In the genomic region with DNA sequence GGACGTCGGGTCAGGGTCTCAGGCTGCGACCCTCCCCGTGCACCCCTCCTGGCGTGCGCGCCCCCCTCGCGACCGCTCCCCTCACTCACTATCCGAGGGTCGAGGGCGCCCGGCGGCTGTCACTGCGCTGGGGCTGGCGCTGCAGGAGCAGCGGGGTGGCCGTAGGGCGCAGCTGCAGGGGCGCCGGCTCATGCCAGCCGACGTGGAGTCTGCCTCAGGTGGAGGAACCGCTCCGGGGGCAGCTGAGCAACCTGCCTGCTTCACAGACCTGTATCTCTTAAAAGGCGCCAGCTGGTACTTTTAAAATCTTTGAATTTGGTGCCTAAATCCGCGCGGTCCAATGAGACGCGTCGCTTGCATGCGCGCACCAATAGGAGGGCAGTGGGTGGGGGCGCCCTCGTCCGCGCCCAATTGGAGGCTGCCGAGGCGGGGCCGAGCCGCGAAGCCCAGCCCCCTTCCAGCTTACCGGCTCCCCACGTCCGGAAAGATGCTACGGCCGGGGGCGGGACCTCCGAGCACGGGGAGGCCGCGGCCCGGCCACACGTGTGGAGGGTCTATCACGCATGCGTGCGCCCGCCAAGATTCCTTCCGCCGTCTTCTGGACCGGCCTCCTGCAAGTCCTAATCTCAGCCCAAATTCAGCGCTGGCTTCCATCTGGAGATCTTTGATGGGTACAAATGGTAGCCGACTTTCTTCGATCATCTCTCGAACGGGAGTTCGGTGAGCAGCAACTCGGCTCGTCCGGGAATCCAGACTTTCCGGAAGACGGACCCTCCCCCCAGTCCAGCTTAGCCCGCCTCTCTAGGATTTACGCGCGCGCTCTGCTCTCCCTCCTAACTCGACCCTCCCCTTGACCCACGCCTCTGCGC, we compare ENCODE assay signal across 8 cellular contexts. TPM values are rescaled to one million over a fixed set of nuclear protein-coding genes. Genes with fewer than 3 reads are reported as not detected.
A peak's percentile ranks its signal among the peaks of the same experiment; 100 is the strongest.
DNase-seq lines count a peak whose midpoint lies in the region; ATAC-seq and TF ChIP-seq lines count a peak whose summit lies in the region.

A gene with protein sequence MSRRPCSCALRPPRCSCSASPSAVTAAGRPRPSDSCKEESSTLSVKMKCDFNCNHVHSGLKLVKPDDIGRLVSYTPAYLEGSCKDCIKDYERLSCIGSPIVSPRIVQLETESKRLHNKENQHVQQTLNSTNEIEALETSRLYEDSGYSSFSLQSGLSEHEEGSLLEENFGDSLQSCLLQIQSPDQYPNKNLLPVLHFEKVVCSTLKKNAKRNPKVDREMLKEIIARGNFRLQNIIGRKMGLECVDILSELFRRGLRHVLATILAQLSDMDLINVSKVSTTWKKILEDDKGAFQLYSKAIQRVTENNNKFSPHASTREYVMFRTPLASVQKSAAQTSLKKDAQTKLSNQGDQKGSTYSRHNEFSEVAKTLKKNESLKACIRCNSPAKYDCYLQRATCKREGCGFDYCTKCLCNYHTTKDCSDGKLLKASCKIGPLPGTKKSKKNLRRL (minus strand): TSS at position 274 of the 869 bp plus-strand sequence. CDS start 82 bp downstream, at position 192.

- peak within 1 kb of the TSS; percentile 90 for H3K4me2 ChIP-seq in Karpas-422 (ENCODE audit: low read depth, low read length, poor library complexity, severe bottlenecking)

- intact Hi-C loops in esophagus squamous epithelium (cut with DNase I), result no loop called here

- peaks cover 29% of the 10 kb centered on the region for H4K20me1 ChIP-seq in Karpas-422 (ENCODE audit: insufficient read depth, low read depth, low read length)

- peak within 1 kb of the TSS; percentile 93 for H3K9ac ChIP-seq in Karpas-422 (ENCODE audit: low read length)

- peak within 1 kb of the TSS; percentile 3; the same call in 1 of the 2 replicates for H2AFZ ChIP-seq in Karpas-422 (ENCODE audit: low read length)

- peak in 1 of 4 donors; percentile 27 for TF ChIP-seq POLR2A in esophagus squamous epithelium (IDR thresholded peaks at IDR 0.05)

- H3K27me3 ChIP-seq in Karpas-422 (ENCODE audit: low read length) (no peaks in the 10 kb centered on the region), esophagus squamous epithelium (no peaks in the 10 kb centered on the region)

- peak; percentile 84 for ATAC-seq in GM21825 (IDR thresholded peaks at IDR 0.05; ENCODE audit: unreplicated experiment)

- H3K4me1 ChIP-seq in Karpas-422 (ENCODE audit: low read length), result peaks cover 52% of the 10 kb centered on the region
- H3K4me1 ChIP-seq in esophagus squamous epithelium, result peaks cover 18 to 48% (median 19%) of the 10 kb centered on the region in 3 donors

- TF ChIP-seq CTCF in esophagus squamous epithelium (IDR thresholded peaks at IDR 0.05), result no peak

- H3K9me3 ChIP-seq in Karpas-422 (ENCODE audit: low read length) (no peaks in the 10 kb centered on the region), esophagus squamous epithelium (no peaks in the 10 kb centered on the region)

- DNase-seq in DMS79 treated with DMSO at 0.1 percent for 48 hours (lab: John Stamatoyannopoulos, UW) (peak; percentile 89), Karpas-422 (peak; percentile 99), RKO (ENCODE audit: low spot score) (peak; percentile 97), activated T-helper 1 cell treated with Interleukin-2 at 50 U/mL for 16 hours (ENCODE audit: low read depth) (peak; percentile 96), esophagus squamous epithelium (lab: John Stamatoyannopoulos, UW) (peak; percentile 83), myocyte (ENCODE audit: low read depth) (peak; percentile 98)
- peak; percentile 94 to 97 for DNase-seq in stimulated activated CD8-positive, alpha-beta memory T cell treated with anti-CD3 and anti-CD28 coated beads, Interleukin-7, amount 100 ng/mL, for 48 hours (ENCODE audit: extremely low read depth in 1 of 2, low read depth in 1 of 2)

- 0 to 2% methylated on average over 8 to 17 of the region's 82 CpGs for WGBS in esophagus squamous epithelium, 2 donors

- peaks cover 86% of the 10 kb centered on the region for H3K79me2 ChIP-seq in Karpas-422 (ENCODE audit: low read length)

- H3K27ac ChIP-seq in Karpas-422 (ENCODE audit: low read length), result peak within 1 kb of the TSS; percentile 91
- H3K27ac ChIP-seq in esophagus squamous epithelium, result peak within 1 kb of the TSS; percentile 79 to 96 (median 95)

- peaks cover 20% of the 10 kb centered on the region for H3K36me3 ChIP-seq in Karpas-422 (ENCODE audit: insufficient read depth, low read length)
- H3K36me3 ChIP-seq in esophagus squamous epithelium, result no peaks in the 10 kb centered on the region

- no peaks in the 10 kb centered on the region for H3K9me2 ChIP-seq in Karpas-422 (replicated peaks; ENCODE audit: insufficient read depth, low read length)

- peak within 1 kb of the TSS; percentile 83 for H3K4me3 ChIP-seq in Karpas-422 (ENCODE audit: low read length)
- H3K4me3 ChIP-seq in esophagus squamous epithelium, result peak within 1 kb of the TSS; percentile 58 to 86 (median 74)

RNA-seq across cellular contexts. Expression of the gene that starts here (rescaled TPM):
- total RNA-seq in Karpas-422 (2014; rRNA removed; shearing (Covaris generic); ENCODE audit: low replicate concordance), result 10.5 and 15.6 TPM in 2 replicates
- total RNA-seq in esophagus squamous epithelium (1 to 10 TPM; 2.7 to 9.4 (median 7.3) TPM), myocyte (4.1 and 5.3 TPM in 2 replicates)
- polyA plus RNA-seq in myocyte (2012), result 1.8 TPM

Comparison
In these comparisons a context has a peak if more than half of its experiments do, and no peak if none do; other contexts are left out.
1. Peak in every context shown above with its lines: DNase-seq, ATAC-seq, H3K4me3 ChIP-seq and H3K27ac ChIP-seq.